Comparison of ENCODE assay signal across 8 cellular contexts in the genomic region with DNA sequence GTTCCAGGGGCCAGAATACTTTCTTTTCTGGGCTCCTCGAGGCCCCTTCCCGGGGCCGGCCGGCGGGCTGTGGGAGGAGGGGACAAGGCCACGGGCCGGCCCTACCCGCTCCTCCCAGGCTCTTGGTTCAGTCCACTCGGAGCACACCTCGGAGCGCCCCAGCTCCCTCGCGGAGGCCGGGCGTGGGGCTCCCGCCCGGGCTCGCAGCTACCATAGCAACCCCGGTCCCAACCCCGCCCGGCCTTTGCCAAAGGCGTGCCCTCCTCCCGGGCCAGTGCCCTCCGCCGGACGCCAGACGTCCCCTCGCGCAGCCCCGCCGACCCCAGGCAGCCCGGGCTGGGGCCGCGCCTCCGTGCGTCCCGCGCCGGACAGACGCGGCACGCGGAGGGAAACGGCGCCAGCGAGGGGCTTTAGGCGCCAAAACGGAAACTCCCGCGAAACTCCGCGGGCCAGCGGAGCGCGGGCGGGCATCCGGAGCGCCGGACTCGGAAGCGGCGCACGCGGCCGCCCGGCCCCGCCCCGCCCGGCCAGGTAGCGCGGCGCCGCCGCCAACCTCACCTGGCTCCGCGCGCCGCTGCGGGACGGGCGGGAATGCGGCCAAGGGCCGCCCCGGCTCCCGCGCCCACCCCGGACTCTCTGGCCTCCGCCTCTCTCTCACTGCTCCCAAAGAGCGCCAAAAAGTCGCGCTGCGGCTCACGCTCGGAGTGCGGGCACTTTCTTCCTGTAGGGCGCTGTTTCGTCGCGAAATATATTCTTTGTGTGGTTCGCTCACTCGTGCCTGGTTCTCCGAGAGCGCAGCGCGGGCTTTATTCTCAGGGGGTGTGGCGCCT. TPM values are rescaled to one million over a fixed set of nuclear protein-coding genes. Genes with fewer than 3 reads are reported as not detected.
DNase-seq lines count a peak whose midpoint lies in the region; ATAC-seq and TF ChIP-seq lines count a peak whose summit lies in the region.

No MANE protein-coding gene starts in this region.

- H3K36me3 ChIP-seq in mucosa of descending colon (ENCODE audit: low read depth): no peaks in the 10 kb centered on the region

- TF ChIP-seq POLR2A in erythroblast (IDR thresholded peaks at IDR 0.05; ENCODE audit: low read length): peak; percentile 50

- H3K4me3 ChIP-seq in AG10803 (ENCODE audit: low read length) (peak overlapping the region; percentile 60), mucosa of descending colon (peak overlapping the region; percentile 32)

- ATAC-seq in GM18909 (IDR thresholded peaks at IDR 0.05; ENCODE audit: poor library complexity, unreplicated experiment): peak; percentile 63
- ATAC-seq in HG03097 (IDR thresholded peaks at IDR 0.05; ENCODE audit: low FRiP score, unreplicated experiment): peak; percentile 46
- ATAC-seq in mucosa of descending colon: peak; percentile 90

- DNase-seq in AG10803 (ENCODE audit: low read depth): no peak
- peak; percentile 74 for DNase-seq in NCI-H510A treated with DMSO at 0.1 percent for 48 hours (lab: John Stamatoyannopoulos, UW)
- peak; percentile 47 for DNase-seq in activated CD8-positive, alpha-beta memory T cell treated with anti-CD3 and anti-CD28 coated beads, Interleukin-2, amount 50 U/mL, for 4 hours
- peak; percentile 85 to 86 for DNase-seq in erythroblast (lab: John Stamatoyannopoulos, UW)
- DNase-seq in mucosa of descending colon: peak; percentile 72 to 89 (median 85)

- peak overlapping the region; percentile 99 for H3K27ac Mint-ChIP-seq in stimulated activated naive CD8-positive, alpha-beta T cell treated with anti-CD3 and anti-CD28 coated beads, Interleukin-15, Interleukin-2, amounts not matched to agents 100 ng/mL and 50 ng/mL, for 24 hours

- no peaks in the 10 kb centered on the region for H3K9me3 Mint-ChIP-seq in stimulated activated naive CD8-positive, alpha-beta T cell treated with anti-CD3 and anti-CD28 coated beads, Interleukin-15, Interleukin-2, amounts not matched to agents 100 ng/mL and 50 ng/mL, for 24 hours

- no peaks in the 10 kb centered on the region for H3K27me3 Mint-ChIP-seq in stimulated activated naive CD8-positive, alpha-beta T cell treated with anti-CD3 and anti-CD28 coated beads, Interleukin-15, Interleukin-2, amounts not matched to agents 100 ng/mL and 50 ng/mL, for 24 hours

- H3K4me1 ChIP-seq in mucosa of descending colon (ENCODE audit: low read depth): peaks cover 11% of the 10 kb centered on the region

- peak overlapping the region; percentile 95 for H3K4me3 Mint-ChIP-seq in stimulated activated naive CD8-positive, alpha-beta T cell treated with anti-CD3 and anti-CD28 coated beads, Interleukin-15, Interleukin-2, amounts not matched to agents 100 ng/mL and 50 ng/mL, for 24 hours

- peaks cover 3% of the 10 kb centered on the region for H3K36me3 Mint-ChIP-seq in stimulated activated naive CD8-positive, alpha-beta T cell treated with anti-CD3 and anti-CD28 coated beads, Interleukin-15, Interleukin-2, amounts not matched to agents 100 ng/mL and 50 ng/mL, for 24 hours (ENCODE audit: low read depth)

- intact Hi-C loops in mucosa of descending colon (cut with DNase I, micrococcal nuclease): no loop called here

- no peaks in the 10 kb centered on the region for H3K9me3 ChIP-seq in mucosa of descending colon

- H3K4me1 Mint-ChIP-seq in stimulated activated naive CD8-positive, alpha-beta T cell treated with anti-CD3 and anti-CD28 coated beads, Interleukin-15, Interleukin-2, amounts not matched to agents 100 ng/mL and 50 ng/mL, for 24 hours (ENCODE audit: low read depth): peaks cover 49% of the 10 kb centered on the region

- TF ChIP-seq CTCF in AG10803 (conservative IDR thresholded peaks at IDR 0.05; ENCODE audit: low read length): no peak
- no peak for TF ChIP-seq CTCF in mucosa of descending colon (IDR thresholded peaks at IDR 0.05)

RNA-seq across cellular contexts. Expression of a gene that starts 0.6 kb away (rescaled TPM):
- 10 to 100 TPM; 17.2 to 51.4 (median 40.6) TPM for total RNA-seq in mucosa of descending colon
